12 cellular contexts compared by ENCODE assay signal in the genomic region with DNA sequence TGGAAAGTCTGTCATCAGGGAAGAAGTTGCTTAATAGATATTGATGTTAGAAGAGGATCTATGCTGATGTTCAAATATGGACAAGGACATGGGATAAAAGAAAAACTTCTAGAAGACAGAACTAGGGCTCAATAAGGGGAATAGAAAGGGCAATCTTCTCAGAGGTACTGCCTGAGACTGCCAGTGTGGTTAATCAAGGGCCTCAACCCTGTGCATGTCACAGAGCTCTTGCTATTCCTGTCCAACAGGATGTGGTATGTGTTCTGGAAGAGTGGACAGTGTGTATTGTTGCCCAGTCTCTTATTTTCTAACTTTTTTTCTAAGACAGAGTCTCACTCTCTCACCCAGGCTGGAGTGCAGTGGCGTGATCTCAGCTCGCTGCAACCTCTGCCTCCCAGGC. TPM values are rescaled to one million over a fixed set of nuclear protein-coding genes. Genes with fewer than 3 reads are reported as not detected.
DNase-seq lines count a peak whose midpoint lies in the region; ATAC-seq and TF ChIP-seq lines count a peak whose summit lies in the region.
"Had no signal": no experiment of that assay in that cellular context is flagged by ENCODE, and none has a peak within 500 bp of the region (broad histone marks: within the 10 kb centered on the region; RNA-seq: fewer than 3 reads in every experiment).

No MANE protein-coding gene starts in this region.

- peaks cover 4% of the 10 kb centered on the region for H3K27me3 ChIP-seq in mammary epithelial cell (ENCODE audit: insufficient read depth, low read length)

- TF ChIP-seq CTCF in mammary epithelial cell (conservative IDR thresholded peaks at IDR 0.05 in 1 of 2, IDR thresholded peaks at IDR 0.05 in 1 of 2; ENCODE audit: extremely low read depth in 1 of 2, insufficient read depth in 1 of 2, low read depth in 1 of 2, low read length in 2 of 2): no peak

- H3K36me3 ChIP-seq in mammary epithelial cell (ENCODE audit: insufficient read depth, low read length): no peaks in the 10 kb centered on the region

- H2AFZ ChIP-seq in mammary epithelial cell (ENCODE audit: low read depth, low read length): no peak overlapping the region

- H3K4me1 Mint-ChIP-seq in T-helper 2 cell treated with Interferon-gamma antibody and Interleukin-4, amounts not matched to agents 5 μg/mL and 100 μg/mL, for 36 hours (ENCODE audit: low read depth): peaks cover 7% of the 10 kb centered on the region
- no peaks in the 10 kb centered on the region for H3K4me1 Mint-ChIP-seq in activated CD4-positive, alpha-beta memory T cell treated with anti-CD3 and anti-CD28 coated beads for 36 hours (ENCODE audit: low read depth)

- H3K27me3 Mint-ChIP-seq in T-helper 2 cell treated with Interferon-gamma antibody and Interleukin-4, amounts not matched to agents 5 μg/mL and 100 μg/mL, for 36 hours (ENCODE audit: low read depth): peaks cover 4% of the 10 kb centered on the region
- no peaks in the 10 kb centered on the region for H3K27me3 Mint-ChIP-seq in activated CD4-positive, alpha-beta memory T cell treated with anti-CD3 and anti-CD28 coated beads for 36 hours

- H3K9me3 ChIP-seq in mammary epithelial cell (replicated peaks; ENCODE audit: insufficient read depth, low read length): no peaks in the 10 kb centered on the region

- POLR2A ChIA-PET in activated CD4-positive, alpha-beta memory T cell treated with anti-CD3 and anti-CD28 coated beads for 36 hours (lab: Charles Lee): no interaction called here

- no peaks in the 10 kb centered on the region for H3K9me3 Mint-ChIP-seq in T-helper 2 cell treated with Interferon-gamma antibody and Interleukin-4, amounts not matched to agents 5 μg/mL and 100 μg/mL, for 36 hours
- H3K9me3 Mint-ChIP-seq in activated CD4-positive, alpha-beta memory T cell treated with anti-CD3 and anti-CD28 coated beads for 36 hours: no peaks in the 10 kb centered on the region
- H3K9me3 Mint-ChIP-seq: activated T-helper 1 cell treated with anti-CD3 and anti-CD28 coated beads, Interleukin-12 subunit alpha, Interleukin-12 subunit beta, Interleukin-2, Interleukin-4 antibody, amounts not matched to agents 30 ng/mL and 10 ng/mL and 1 ng/mL, durations not matched to agents 14 hours and 24 hours and 36 hours had no signal

- intact Hi-C loops in mammary epithelial cell (cut with micrococcal nuclease): no loop called here
- intact Hi-C loops in activated CD4-positive, alpha-beta memory T cell treated with anti-CD3 and anti-CD28 coated beads for 36 hours (cut with micrococcal nuclease): no loop called here

- peak; percentile 52 for DNase-seq in kidney tubule cell (ENCODE audit: low spot score)
- no peak for DNase-seq in mammary epithelial cell
- no peak for DNase-seq in T-helper 2 cell treated with Interferon-gamma antibody and Interleukin-4, amounts not matched to agents 5 μg/mL and 100 μg/mL, for 36 hours (ENCODE audit: low spot score)
- DNase-seq in activated CD4-positive, alpha-beta memory T cell treated with anti-CD3 and anti-CD28 coated beads for 36 hours: no peak
- no peak for DNase-seq in T-helper 1 cell
- DNase-seq: kidney glomerular epithelial cell; occipital lobe; stimulated activated CD4-positive, alpha-beta T cell treated with anti-CD3 and anti-CD28 coated beads, Interleukin-2, amount 100 ng/mL, for 48 hours had no signal

- dilution Hi-C loops in mammary epithelial cell (cut with HindIII; ENCODE audit: low sequenced_read_pairs): no loop called here

- WGBS in mammary epithelial cell (ENCODE audit: low coverage, missing lambda C conversion rate): 95% methylated on average over 2 of the region's 2 CpGs

- no peaks in the 10 kb centered on the region for H4K20me1 ChIP-seq in mammary epithelial cell (ENCODE audit: insufficient read depth, low read length)

- no peaks in the 10 kb centered on the region for H3K36me3 Mint-ChIP-seq in T-helper 2 cell treated with Interferon-gamma antibody and Interleukin-4, amounts not matched to agents 5 μg/mL and 100 μg/mL, for 36 hours (ENCODE audit: low read depth)
- H3K36me3 Mint-ChIP-seq in activated CD4-positive, alpha-beta memory T cell treated with anti-CD3 and anti-CD28 coated beads for 36 hours: no peaks in the 10 kb centered on the region

- CTCF ChIA-PET in mammary epithelial cell (lab: Charles Lee; ENCODE audit: low non-redundant PET): no interaction called here
- CTCF ChIA-PET in activated CD4-positive, alpha-beta memory T cell treated with anti-CD3 and anti-CD28 coated beads for 36 hours (lab: Charles Lee): no interaction called here

- no peaks in the 10 kb centered on the region for H3K4me1 ChIP-seq in mammary epithelial cell (ENCODE audit: insufficient read depth, low read length)

- no peak overlapping the region for H3K27ac ChIP-seq in mammary epithelial cell (ENCODE audit: insufficient read depth, low read depth, low read length)

- ATAC-seq in GM18873 (IDR thresholded peaks at IDR 0.05; ENCODE audit: low FRiP score, unreplicated experiment) (peak; percentile 99), GM21717 (IDR thresholded peaks at IDR 0.05; ENCODE audit: unreplicated experiment) (peak; percentile 87), HG03196 (IDR thresholded peaks at IDR 0.05; ENCODE audit: unreplicated experiment) (peak; percentile 99)

- no peak overlapping the region for H3K27ac Mint-ChIP-seq in T-helper 2 cell treated with Interferon-gamma antibody and Interleukin-4, amounts not matched to agents 5 μg/mL and 100 μg/mL, for 36 hours
- H3K27ac Mint-ChIP-seq in activated CD4-positive, alpha-beta memory T cell treated with anti-CD3 and anti-CD28 coated beads for 36 hours: no peak overlapping the region
- H3K27ac Mint-ChIP-seq: activated T-helper 1 cell treated with anti-CD3 and anti-CD28 coated beads, Interleukin-12 subunit alpha, Interleukin-12 subunit beta, Interleukin-2, Interleukin-4 antibody, amounts not matched to agents 30 ng/mL and 10 ng/mL and 1 ng/mL, durations not matched to agents 14 hours and 24 hours and 36 hours had no signal

- H3K9ac ChIP-seq in mammary epithelial cell (ENCODE audit: insufficient read depth, low read length): no peak overlapping the region

- BruUV-seq in mammary epithelial cell (replicated peaks; lab: Mats Ljungman, UMichigan): no TSS peak

- no peaks in the 10 kb centered on the region for H3K79me2 ChIP-seq in mammary epithelial cell (ENCODE audit: insufficient read depth, low read length)

- H3K4me3 Mint-ChIP-seq in T-helper 2 cell treated with Interferon-gamma antibody and Interleukin-4, amounts not matched to agents 5 μg/mL and 100 μg/mL, for 36 hours: no peak overlapping the region
- no peak overlapping the region for H3K4me3 Mint-ChIP-seq in activated CD4-positive, alpha-beta memory T cell treated with anti-CD3 and anti-CD28 coated beads for 36 hours
- H3K4me3 Mint-ChIP-seq: activated T-helper 1 cell treated with anti-CD3 and anti-CD28 coated beads, Interleukin-12 subunit alpha, Interleukin-12 subunit beta, Interleukin-2, Interleukin-4 antibody, amounts not matched to agents 30 ng/mL and 10 ng/mL and 1 ng/mL, durations not matched to agents 14 hours and 24 hours and 36 hours had no signal

- in situ Hi-C loops in mammary epithelial cell (cut with MboI; ENCODE audit: low sequenced_read_pairs in 2 of 2): no loop called here

- no peak overlapping the region for H3K4me2 ChIP-seq in mammary epithelial cell (ENCODE audit: insufficient read depth, low read depth, low read length)

- no peak overlapping the region for H3K4me3 ChIP-seq in mammary epithelial cell (replicated peaks in 1 of 3; ENCODE audit: insufficient read depth in 1 of 3, low read depth in 2 of 3, low read length in 3 of 3)

RNA-seq across cellular contexts. Expression of a gene that starts 27.8 kb away (rescaled TPM):
- 1 to 10 TPM; 2.3 to 5.6 TPM for total RNA-seq in mammary epithelial cell
- 2.4 TPM for polyA plus RNA-seq in mammary epithelial cell
- 2.1 TPM for polyA minus RNA-seq in mammary epithelial cell
- total RNA-seq in activated CD4-positive, alpha-beta memory T cell treated with anti-CD3 and anti-CD28 coated beads for 36 hours: 10 to 100 TPM; 36.8 to 37.6 TPM

RNA-seq across cellular contexts. Expression of a gene that starts 47.9 kb away (rescaled TPM):
- 10 to 100 TPM; 25.0 to 35.8 TPM for total RNA-seq in mammary epithelial cell
- 28.4 TPM for polyA plus RNA-seq in mammary epithelial cell
- polyA minus RNA-seq in mammary epithelial cell: 36.2 TPM
- 10 to 100 TPM; 30.4 to 34.2 TPM for total RNA-seq in activated CD4-positive, alpha-beta memory T cell treated with anti-CD3 and anti-CD28 coated beads for 36 hours

Comparison
In these comparisons a context has a peak if more than half of its experiments do, and no peak if none do; other contexts are left out.
1. RNA of a gene that starts 27.8 kb away (total RNA-seq): 36.8 to 37.6 TPM in activated CD4-positive, alpha-beta memory T cell treated with anti-CD3 and anti-CD28 coated beads for 36 hours; 2.3 to 5.6 TPM in mammary epithelial cell; every median in the first group is over 4 times any median in the second.
2. Peak in every context shown above with its lines, with median percentiles within 50 percentile points of each other: ATAC-seq.